In the genomic region with DNA sequence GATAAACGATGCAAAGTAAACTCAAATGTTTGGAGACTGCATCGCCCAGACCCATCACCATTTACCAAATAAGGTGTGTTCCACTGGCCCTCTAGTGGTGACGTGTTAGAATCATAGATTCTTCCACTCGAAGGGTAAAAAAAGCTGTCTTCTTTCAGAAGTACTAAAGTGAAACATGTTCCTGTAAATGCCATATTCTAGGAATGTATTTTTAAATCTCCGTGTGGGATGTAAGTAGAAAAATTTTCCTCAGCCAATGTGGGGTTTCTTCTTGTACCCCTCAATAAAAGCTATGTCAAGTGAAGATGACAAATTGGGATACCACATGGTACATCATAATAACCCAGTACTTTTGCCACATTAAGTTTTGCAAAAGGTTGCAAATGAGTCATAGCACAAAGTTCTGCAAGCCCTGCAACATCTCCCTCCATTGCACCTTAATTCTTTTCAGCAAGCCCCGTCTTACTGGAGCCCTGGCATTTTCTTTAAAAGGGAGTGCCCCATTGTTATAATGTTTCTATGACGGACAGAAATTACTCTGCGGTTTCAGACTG, we compare ENCODE assay signal across 9 cellular contexts.
A peak's percentile ranks its signal among the peaks of the same experiment; 100 is the strongest.
DNase-seq lines count a peak whose midpoint lies in the region; ATAC-seq, FAIRE-seq and TF ChIP-seq lines count a peak whose summit lies in the region.
"Had no signal": no experiment of that assay in that cellular context is flagged by ENCODE, and none has a peak within 500 bp of the region (broad histone marks: within the 10 kb centered on the region; RNA-seq: fewer than 3 reads in every experiment).

No MANE protein-coding gene starts in this region.

- POLR2A ChIA-PET in A549 (lab: Yijun Ruan, JAX) = no interaction called here

- CTCF ChIA-PET in A549 (lab: Yijun Ruan, JAX) = interaction anchor here (0.6 to 2.5 kb wide), 15 partner anchors 12 to 1315 kb away, joined by 3 to 17 read pairs (median 3); no protein-coding TSS in a partner anchor

- no peaks in the 10 kb centered on the region for H3K9me3 ChIP-seq in A549
- no peaks in the 10 kb centered on the region for H3K9me3 ChIP-seq in heart right ventricle
- no peaks in the 10 kb centered on the region for H3K9me3 ChIP-seq in small intestine (ENCODE audit: control insufficient read depth, low read depth)

- H3K4me2 ChIP-seq in A549 = peak overlapping the region; percentile 32

- H3K4me3 ChIP-seq in A549 (no peak overlapping the region), H7 (ENCODE audit: insufficient read depth, low read depth, low read length) (no peak overlapping the region), heart right ventricle (no peak overlapping the region), small intestine (ENCODE audit: low read depth in 1 of 2, low read length in 2 of 2) (no peak overlapping the region)

- WGBS in A549 (ENCODE audit: missing lambda C conversion rate) = 26% methylated on average over 8 of the region's 8 CpGs
- WGBS in heart right ventricle, 2 donors = 33 to 38% methylated on average over 8 of the region's 8 CpGs
- WGBS in small intestine, 3 donors = 9 to 28% (median 17%) methylated on average over 8 of the region's 8 CpGs

- peak; percentile 70 to 72 for TF ChIP-seq RAD21 in A549 (conservative IDR thresholded peaks at IDR 0.05 in 1 of 2, IDR thresholded peaks at IDR 0.05 in 1 of 2)

- no peak for TF ChIP-seq EP300 in A549 (IDR thresholded peaks at IDR 0.05)

- H3K36me3 ChIP-seq in H7 (replicated peaks; ENCODE audit: control insufficient read depth, insufficient read depth, low read length) = no peaks in the 10 kb centered on the region
- no peaks in the 10 kb centered on the region for H3K36me3 ChIP-seq in heart right ventricle
- no peaks in the 10 kb centered on the region for H3K36me3 ChIP-seq in small intestine (ENCODE audit: control insufficient read depth in 2 of 2, insufficient read depth in 2 of 2, low read length in 2 of 2)

- FAIRE-seq in A549 (lab: Jason Lieb, UNC) (peak; percentile 46), TTC549 (lab: Jason Lieb, UNC) (peak; percentile 94), small intestine (lab: Jason Lieb, UNC) (no peak)

- intact Hi-C loops in heart right ventricle (cut with DNase I) = loop anchor here in 5 of 10 donors (5.0 to 10.0 kb wide), 3 partner anchors 159 to 1312 kb away; no protein-coding TSS in a partner anchor

- TF ChIP-seq CTCF in A549 (IDR thresholded peaks at IDR 0.05) (peak; percentile 70), heart right ventricle (IDR thresholded peaks at IDR 0.05) (peak; percentile 48 to 82 (median 71))

- H3K27me3 ChIP-seq in H7 (ENCODE audit: control insufficient read depth, insufficient read depth, low read length) = no peaks in the 10 kb centered on the region
- no peaks in the 10 kb centered on the region for H3K27me3 ChIP-seq in heart right ventricle
- H3K27me3 ChIP-seq in small intestine (ENCODE audit: control insufficient read depth in 2 of 2, insufficient read depth in 2 of 2, low read length in 2 of 2) = no peaks in the 10 kb centered on the region

- TF ChIP-seq POLR2A in A549 (IDR thresholded peaks at IDR 0.05; ENCODE audit: low read length) = no peak

- peak; percentile 31 to 60 for DNase-seq in A549 (ENCODE audit: low read depth in 1 of 2, low spot score in 1 of 2)
- peak; percentile 4 for DNase-seq in ELF-1 (ENCODE audit: low read depth, low spot score)
- DNase-seq in H7 = peak; percentile 17
- peak; percentile 25 for DNase-seq in MV-4-11 (lab: John Stamatoyannopoulos, UW)
- DNase-seq in heart right ventricle = peak in 1 of 2 donors; percentile 26
- DNase-seq in small intestine = peak; percentile 41
- DNase-seq: naive B cell had no signal

- H3K4me1 ChIP-seq in A549 (peaks cover 5% of the 10 kb centered on the region; the same call in 1 of the 3 replicates), heart right ventricle (peaks cover 0 to 17% (median 3%) of the 10 kb centered on the region in 9 donors), small intestine (ENCODE audit: control insufficient read depth in 2 of 2, insufficient read depth in 1 of 2, low read depth in 1 of 2, low read length in 1 of 2) (no peaks in the 10 kb centered on the region)

- H3K27ac ChIP-seq in A549 = no peak overlapping the region
- no peak overlapping the region for H3K27ac ChIP-seq in heart right ventricle
- H3K27ac ChIP-seq in small intestine (ENCODE audit: low read depth in 1 of 2, low read length in 1 of 2) = no peak overlapping the region

- peak; percentile 77 to 87; a peak in 5 of 6 replicates for ATAC-seq in A549
- ATAC-seq in heart right ventricle = peak in 2 of 8 donors; percentile 42 to 65
- no peak for ATAC-seq in GM19328 (IDR thresholded peaks at IDR 0.05; ENCODE audit: unreplicated experiment)

TF ChIP-seq in A549, 52 proteins besides CTCF, POLR2A, EP300 and RAD21:
- TF ChIP-seq SMC3 (IDR thresholded peaks at IDR 0.05) = peak; percentile 65
- TF ChIP-seq ESRRA (IDR thresholded peaks at IDR 0.05; ENCODE audit: borderline replicate concordance, low read length) = no peak
